ENCODE assay signal across 1 cellular context in the genomic region with DNA sequence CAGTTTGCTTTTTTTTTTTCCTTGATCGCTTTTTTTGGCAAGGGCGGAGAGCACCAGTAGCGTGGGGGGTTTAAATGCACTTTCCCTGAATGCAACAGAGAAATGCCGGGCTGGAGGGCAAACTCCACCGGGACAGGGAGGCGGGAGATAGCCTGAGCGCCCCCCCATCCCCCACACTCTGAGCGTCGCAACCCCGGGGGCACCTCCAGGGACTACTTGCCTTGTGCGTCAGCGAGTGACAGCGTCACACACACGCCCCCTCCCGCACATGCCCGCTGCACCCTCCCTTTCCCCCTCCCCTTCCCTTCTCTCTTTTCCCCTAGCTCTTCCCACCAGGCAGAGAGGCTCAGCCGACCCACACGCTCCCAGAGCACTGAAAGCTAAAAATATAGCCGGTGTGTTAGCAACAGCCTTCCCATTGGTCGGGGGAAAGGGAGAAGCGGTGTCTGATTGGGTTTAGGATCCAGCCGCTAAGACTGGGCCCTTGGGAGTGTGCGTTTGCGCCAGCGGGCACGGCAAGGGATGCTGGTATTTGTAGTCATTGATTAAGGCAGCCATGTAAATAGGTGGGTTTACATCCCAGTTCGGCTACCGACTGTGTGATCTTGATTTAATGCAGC.
TF ChIP-seq lines count a peak whose summit lies in the region.

No MANE protein-coding gene starts in this region.

TF ChIP-seq in GM12878, 131 proteins besides CTCF, POLR2A, EP300 and RAD21 (continued from another document and continues in another):
- TF ChIP-seq, protein P1, sequence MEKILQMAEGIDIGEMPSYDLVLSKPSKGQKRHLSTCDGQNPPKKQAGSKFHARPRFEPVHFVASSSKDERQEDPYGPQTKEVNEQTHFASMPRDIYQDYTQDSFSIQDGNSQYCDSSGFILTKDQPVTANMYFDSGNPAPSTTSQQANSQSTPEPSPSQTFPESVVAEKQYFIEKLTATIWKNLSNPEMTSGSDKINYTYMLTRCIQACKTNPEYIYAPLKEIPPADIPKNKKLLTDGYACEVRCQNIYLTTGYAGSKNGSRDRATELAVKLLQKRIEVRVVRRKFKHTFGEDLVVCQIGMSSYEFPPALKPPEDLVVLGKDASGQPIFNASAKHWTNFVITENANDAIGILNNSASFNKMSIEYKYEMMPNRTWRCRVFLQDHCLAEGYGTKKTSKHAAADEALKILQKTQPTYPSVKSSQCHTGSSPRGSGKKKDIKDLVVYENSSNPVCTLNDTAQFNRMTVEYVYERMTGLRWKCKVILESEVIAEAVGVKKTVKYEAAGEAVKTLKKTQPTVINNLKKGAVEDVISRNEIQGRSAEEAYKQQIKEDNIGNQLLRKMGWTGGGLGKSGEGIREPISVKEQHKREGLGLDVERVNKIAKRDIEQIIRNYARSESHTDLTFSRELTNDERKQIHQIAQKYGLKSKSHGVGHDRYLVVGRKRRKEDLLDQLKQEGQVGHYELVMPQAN (conservative IDR thresholded peaks at IDR 0.05): no peak
- TF ChIP-seq, protein P2, sequence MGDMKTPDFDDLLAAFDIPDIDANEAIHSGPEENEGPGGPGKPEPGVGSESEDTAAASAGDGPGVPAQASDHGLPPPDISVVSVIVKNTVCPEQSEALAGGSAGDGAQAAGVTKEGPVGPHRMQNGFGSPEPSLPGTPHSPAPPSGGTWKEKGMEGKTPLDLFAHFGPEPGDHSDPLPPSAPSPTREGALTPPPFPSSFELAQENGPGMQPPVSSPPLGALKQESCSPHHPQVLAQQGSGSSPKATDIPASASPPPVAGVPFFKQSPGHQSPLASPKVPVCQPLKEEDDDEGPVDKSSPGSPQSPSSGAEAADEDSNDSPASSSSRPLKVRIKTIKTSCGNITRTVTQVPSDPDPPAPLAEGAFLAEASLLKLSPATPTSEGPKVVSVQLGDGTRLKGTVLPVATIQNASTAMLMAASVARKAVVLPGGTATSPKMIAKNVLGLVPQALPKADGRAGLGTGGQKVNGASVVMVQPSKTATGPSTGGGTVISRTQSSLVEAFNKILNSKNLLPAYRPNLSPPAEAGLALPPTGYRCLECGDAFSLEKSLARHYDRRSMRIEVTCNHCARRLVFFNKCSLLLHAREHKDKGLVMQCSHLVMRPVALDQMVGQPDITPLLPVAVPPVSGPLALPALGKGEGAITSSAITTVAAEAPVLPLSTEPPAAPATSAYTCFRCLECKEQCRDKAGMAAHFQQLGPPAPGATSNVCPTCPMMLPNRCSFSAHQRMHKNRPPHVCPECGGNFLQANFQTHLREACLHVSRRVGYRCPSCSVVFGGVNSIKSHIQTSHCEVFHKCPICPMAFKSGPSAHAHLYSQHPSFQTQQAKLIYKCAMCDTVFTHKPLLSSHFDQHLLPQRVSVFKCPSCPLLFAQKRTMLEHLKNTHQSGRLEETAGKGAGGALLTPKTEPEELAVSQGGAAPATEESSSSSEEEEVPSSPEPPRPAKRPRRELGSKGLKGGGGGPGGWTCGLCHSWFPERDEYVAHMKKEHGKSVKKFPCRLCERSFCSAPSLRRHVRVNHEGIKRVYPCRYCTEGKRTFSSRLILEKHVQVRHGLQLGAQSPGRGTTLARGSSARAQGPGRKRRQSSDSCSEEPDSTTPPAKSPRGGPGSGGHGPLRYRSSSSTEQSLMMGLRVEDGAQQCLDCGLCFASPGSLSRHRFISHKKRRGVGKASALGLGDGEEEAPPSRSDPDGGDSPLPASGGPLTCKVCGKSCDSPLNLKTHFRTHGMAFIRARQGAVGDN (IDR thresholded peaks at IDR 0.05): no peak
- TF ChIP-seq, protein P3, sequence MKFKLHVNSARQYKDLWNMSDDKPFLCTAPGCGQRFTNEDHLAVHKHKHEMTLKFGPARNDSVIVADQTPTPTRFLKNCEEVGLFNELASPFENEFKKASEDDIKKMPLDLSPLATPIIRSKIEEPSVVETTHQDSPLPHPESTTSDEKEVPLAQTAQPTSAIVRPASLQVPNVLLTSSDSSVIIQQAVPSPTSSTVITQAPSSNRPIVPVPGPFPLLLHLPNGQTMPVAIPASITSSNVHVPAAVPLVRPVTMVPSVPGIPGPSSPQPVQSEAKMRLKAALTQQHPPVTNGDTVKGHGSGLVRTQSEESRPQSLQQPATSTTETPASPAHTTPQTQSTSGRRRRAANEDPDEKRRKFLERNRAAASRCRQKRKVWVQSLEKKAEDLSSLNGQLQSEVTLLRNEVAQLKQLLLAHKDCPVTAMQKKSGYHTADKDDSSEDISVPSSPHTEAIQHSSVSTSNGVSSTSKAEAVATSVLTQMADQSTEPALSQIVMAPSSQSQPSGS (IDR thresholded peaks at IDR 0.05; ENCODE audit: low read length): no peak
- TF ChIP-seq FOXM1 (IDR thresholded peaks at IDR 0.05; ENCODE audit: low read depth, low read length) (no peak), RELA (IDR thresholded peaks at IDR 0.05; ENCODE audit: borderline replicate concordance, partially characterized antibody) (peak; percentile 23), ZNF207 (IDR thresholded peaks at IDR 0.05; ENCODE audit: borderline replicate concordance) (no peak), POLR2AphosphoS5 (IDR thresholded peaks at IDR 0.05; ENCODE audit: low read length) (0 out of 2 replicates have a peak, but pooled peaks have one; percentile 19), SP1 (IDR thresholded peaks at IDR 0.05; ENCODE audit: low read depth, low read length) (peak; percentile 73), NFXL1 (IDR thresholded peaks at IDR 0.05; ENCODE audit: borderline replicate concordance) (no peak), SMC3 (IDR thresholded peaks at IDR 0.05; ENCODE audit: borderline replicate concordance, low read length) (peak; percentile 7; the same call in 1 of the 2 replicates), CEBPB (IDR thresholded peaks at IDR 0.05; ENCODE audit: borderline replicate concordance in 1 of 2, low read depth in 2 of 2, low read length in 2 of 2) (no peak; a peak in 1 of 4 replicates), HCFC1 (IDR thresholded peaks at IDR 0.05; ENCODE audit: low read length) (peak; percentile 91), SUZ12 (IDR thresholded peaks at IDR 0.05; ENCODE audit: unreplicated experiment) (no peak), BCL11A (IDR thresholded peaks at IDR 0.05; ENCODE audit: low read depth, low read length) (no peak), NBN (IDR thresholded peaks at IDR 0.05) (peak; percentile 96), RBBP5 (conservative IDR thresholded peaks at IDR 0.05) (no peak), ESRRA (IDR thresholded peaks at IDR 0.05; ENCODE audit: low read length) (no peak), EZH2 (IDR thresholded peaks at IDR 0.05; ENCODE audit: borderline replicate concordance, control insufficient read depth, low read depth, low read length) (no peak), IKZF1 (conservative IDR thresholded peaks at IDR 0.05) (peak; percentile 96), TCF7 (IDR thresholded peaks at IDR 0.05; ENCODE audit: borderline replicate concordance) (no peak)
- TF ChIP-seq, protein P4, sequence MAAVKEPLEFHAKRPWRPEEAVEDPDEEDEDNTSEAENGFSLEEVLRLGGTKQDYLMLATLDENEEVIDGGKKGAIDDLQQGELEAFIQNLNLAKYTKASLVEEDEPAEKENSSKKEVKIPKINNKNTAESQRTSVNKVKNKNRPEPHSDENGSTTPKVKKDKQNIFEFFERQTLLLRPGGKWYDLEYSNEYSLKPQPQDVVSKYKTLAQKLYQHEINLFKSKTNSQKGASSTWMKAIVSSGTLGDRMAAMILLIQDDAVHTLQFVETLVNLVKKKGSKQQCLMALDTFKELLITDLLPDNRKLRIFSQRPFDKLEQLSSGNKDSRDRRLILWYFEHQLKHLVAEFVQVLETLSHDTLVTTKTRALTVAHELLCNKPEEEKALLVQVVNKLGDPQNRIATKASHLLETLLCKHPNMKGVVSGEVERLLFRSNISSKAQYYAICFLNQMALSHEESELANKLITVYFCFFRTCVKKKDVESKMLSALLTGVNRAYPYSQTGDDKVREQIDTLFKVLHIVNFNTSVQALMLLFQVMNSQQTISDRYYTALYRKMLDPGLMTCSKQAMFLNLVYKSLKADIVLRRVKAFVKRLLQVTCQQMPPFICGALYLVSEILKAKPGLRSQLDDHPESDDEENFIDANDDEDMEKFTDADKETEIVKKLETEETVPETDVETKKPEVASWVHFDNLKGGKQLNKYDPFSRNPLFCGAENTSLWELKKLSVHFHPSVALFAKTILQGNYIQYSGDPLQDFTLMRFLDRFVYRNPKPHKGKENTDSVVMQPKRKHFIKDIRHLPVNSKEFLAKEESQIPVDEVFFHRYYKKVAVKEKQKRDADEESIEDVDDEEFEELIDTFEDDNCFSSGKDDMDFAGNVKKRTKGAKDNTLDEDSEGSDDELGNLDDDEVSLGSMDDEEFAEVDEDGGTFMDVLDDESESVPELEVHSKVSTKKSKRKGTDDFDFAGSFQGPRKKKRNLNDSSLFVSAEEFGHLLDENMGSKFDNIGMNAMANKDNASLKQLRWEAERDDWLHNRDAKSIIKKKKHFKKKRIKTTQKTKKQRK (IDR thresholded peaks at IDR 0.05; ENCODE audit: low read depth, low read length): no peak
- TF ChIP-seq, protein P5, sequence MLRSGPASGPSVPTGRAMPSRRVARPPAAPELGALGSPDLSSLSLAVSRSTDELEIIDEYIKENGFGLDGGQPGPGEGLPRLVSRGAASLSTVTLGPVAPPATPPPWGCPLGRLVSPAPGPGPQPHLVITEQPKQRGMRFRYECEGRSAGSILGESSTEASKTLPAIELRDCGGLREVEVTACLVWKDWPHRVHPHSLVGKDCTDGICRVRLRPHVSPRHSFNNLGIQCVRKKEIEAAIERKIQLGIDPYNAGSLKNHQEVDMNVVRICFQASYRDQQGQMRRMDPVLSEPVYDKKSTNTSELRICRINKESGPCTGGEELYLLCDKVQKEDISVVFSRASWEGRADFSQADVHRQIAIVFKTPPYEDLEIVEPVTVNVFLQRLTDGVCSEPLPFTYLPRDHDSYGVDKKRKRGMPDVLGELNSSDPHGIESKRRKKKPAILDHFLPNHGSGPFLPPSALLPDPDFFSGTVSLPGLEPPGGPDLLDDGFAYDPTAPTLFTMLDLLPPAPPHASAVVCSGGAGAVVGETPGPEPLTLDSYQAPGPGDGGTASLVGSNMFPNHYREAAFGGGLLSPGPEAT (IDR thresholded peaks at IDR 0.05; ENCODE audit: low read depth): peak; percentile 82
- TF ChIP-seq, protein P6, sequence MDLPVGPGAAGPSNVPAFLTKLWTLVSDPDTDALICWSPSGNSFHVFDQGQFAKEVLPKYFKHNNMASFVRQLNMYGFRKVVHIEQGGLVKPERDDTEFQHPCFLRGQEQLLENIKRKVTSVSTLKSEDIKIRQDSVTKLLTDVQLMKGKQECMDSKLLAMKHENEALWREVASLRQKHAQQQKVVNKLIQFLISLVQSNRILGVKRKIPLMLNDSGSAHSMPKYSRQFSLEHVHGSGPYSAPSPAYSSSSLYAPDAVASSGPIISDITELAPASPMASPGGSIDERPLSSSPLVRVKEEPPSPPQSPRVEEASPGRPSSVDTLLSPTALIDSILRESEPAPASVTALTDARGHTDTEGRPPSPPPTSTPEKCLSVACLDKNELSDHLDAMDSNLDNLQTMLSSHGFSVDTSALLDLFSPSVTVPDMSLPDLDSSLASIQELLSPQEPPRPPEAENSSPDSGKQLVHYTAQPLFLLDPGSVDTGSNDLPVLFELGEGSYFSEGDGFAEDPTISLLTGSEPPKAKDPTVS (IDR thresholded peaks at IDR 0.05; ENCODE audit: low read depth, low read length): no peak
- TF ChIP-seq, protein P7, sequence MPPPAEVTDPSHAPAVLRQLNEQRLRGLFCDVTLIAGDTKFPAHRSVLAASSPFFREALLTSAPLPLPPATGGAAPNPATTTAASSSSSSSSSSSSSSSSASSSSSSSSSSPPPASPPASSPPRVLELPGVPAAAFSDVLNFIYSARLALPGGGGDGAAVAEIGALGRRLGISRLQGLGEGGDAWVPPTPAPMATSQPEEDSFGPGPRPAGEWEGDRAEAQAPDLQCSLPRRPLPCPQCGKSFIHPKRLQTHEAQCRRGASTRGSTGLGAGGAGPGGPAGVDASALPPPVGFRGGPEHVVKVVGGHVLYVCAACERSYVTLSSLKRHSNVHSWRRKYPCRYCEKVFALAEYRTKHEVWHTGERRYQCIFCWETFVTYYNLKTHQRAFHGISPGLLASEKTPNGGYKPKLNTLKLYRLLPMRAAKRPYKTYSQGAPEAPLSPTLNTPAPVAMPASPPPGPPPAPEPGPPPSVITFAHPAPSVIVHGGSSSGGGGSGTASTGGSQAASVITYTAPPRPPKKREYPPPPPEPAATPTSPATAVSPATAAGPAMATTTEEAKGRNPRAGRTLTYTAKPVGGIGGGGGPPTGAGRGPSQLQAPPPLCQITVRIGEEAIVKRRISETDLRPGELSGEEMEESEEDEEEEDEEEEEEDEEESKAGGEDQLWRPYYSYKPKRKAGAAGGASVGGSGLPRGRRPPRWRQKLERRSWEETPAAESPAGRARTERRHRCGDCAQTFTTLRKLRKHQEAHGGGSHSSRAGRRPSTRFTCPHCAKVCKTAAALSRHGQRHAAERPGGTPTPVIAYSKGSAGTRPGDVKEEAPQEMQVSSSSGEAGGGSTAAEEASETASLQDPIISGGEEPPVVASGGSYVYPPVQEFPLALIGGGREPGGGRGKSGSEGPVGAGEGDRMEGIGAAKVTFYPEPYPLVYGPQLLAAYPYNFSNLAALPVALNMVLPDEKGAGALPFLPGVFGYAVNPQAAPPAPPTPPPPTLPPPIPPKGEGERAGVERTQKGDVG (CRISPR knock-in tag; IDR thresholded peaks at IDR 0.05): no peak
- TF ChIP-seq, protein P8, sequence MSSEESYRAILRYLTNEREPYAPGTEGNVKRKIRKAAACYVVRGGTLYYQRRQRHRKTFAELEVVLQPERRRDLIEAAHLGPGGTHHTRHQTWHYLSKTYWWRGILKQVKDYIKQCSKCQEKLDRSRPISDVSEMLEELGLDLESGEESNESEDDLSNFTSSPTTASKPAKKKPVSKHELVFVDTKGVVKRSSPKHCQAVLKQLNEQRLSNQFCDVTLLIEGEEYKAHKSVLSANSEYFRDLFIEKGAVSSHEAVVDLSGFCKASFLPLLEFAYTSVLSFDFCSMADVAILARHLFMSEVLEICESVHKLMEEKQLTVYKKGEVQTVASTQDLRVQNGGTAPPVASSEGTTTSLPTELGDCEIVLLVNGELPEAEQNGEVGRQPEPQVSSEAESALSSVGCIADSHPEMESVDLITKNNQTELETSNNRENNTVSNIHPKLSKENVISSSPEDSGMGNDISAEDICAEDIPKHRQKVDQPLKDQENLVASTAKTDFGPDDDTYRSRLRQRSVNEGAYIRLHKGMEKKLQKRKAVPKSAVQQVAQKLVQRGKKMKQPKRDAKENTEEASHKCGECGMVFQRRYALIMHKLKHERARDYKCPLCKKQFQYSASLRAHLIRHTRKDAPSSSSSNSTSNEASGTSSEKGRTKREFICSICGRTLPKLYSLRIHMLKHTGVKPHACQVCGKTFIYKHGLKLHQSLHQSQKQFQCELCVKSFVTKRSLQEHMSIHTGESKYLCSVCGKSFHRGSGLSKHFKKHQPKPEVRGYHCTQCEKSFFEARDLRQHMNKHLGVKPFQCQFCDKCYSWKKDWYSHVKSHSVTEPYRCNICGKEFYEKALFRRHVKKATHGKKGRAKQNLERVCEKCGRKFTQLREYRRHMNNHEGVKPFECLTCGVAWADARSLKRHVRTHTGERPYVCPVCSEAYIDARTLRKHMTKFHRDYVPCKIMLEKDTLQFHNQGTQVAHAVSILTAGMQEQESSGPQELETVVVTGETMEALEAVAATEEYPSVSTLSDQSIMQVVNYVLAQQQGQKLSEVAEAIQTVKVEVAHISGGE (CRISPR knock-in tag; IDR thresholded peaks at IDR 0.05): no peak
